ENCODE assay signal across 8 cellular contexts in the genomic region with DNA sequence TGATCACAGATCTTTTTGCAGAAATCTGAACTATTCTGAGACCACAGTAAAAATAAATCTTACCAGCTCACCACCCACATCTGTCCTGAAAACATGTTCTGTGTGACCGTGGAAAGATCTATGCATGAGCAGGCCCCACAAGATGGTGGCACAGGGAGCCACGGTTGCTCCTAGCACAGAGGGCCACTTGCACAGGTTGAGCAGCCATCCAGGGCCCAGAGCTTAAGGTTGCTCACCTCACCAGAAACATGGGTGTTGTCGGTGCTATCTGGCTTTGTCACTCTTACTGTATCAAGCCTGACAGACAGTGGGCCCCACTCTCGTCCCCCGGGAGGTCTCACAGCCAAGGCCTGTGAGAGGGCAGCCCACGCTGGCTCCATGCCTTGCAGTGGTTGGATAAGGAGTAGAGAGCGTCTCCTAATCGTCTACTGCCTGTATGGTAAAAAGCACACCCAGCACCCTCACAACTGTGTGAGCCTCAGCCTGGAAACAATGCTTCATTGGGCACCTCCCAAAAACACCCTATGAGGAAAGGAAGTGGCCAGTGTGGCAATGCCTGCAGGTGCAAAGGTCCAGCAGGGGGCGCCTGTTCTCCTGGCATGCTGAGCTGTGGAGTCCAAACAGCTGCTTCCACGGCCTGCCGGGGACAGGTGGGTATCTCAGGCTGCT. TPM values are rescaled to one million over a fixed set of nuclear protein-coding genes. Genes with fewer than 3 reads are reported as not detected.
DNase-seq lines count a peak whose midpoint lies in the region; ATAC-seq and TF ChIP-seq lines count a peak whose summit lies in the region.

No MANE protein-coding gene starts in this region.

- TF ChIP-seq CTCF in lung (IDR thresholded peaks at IDR 0.05; ENCODE audit: control extremely low read depth, extremely low read depth), result peak; percentile 31

- ATAC-seq in lung (ENCODE audit: insufficient read depth, low FRiP score), result peak; percentile 48

- 64 to 71% methylated on average over 11 of the region's 11 CpGs for WGBS in lung, 2 donors

- DNase-seq in Daoy (ENCODE audit: low read depth) (peak; percentile 72), H4 (ENCODE audit: low spot score) (peak; percentile 70), NCI-H2227 treated with DMSO at 0.1 percent for 48 hours (lab: John Stamatoyannopoulos, UW) (peak; percentile 38), dermis blood vessel endothelial cell (peak; percentile 92), lung (ENCODE audit: low spot score) (peak; percentile 74), OCI-M2 (lab: John Stamatoyannopoulos, UW; ENCODE audit: unreplicated experiment) (no peak)
- DNase-seq in activated CD4-positive, alpha-beta T cell treated with anti-CD3 and anti-CD28 coated beads for 24 hours (ENCODE audit: low read depth in 2 of 2), result peak; percentile 55 to 68
- peak; percentile 61 to 70 for DNase-seq in stimulated activated CD8-positive, alpha-beta memory T cell treated with anti-CD3 and anti-CD28 coated beads, Interleukin-15, amount 100 ng/mL, for 48 hours (ENCODE audit: low read depth in 2 of 2)

- H3K9me3 ChIP-seq in lung (ENCODE audit: control insufficient read depth in 2 of 2, insufficient read depth in 1 of 2, low read length in 1 of 2), result peaks cover 0 to 5% of the 10 kb centered on the region in 2 donors

- peaks cover 3 to 4% of the 10 kb centered on the region in 2 donors for H3K4me1 ChIP-seq in lung (ENCODE audit: control insufficient read depth in 2 of 2, insufficient read depth in 2 of 2, low read length in 2 of 2)

- no peaks in the 10 kb centered on the region for H3K27me3 ChIP-seq in lung (ENCODE audit: control insufficient read depth, insufficient read depth)

- no peak overlapping the region for H3K4me3 ChIP-seq in lung

- peaks cover 18 to 28% of the 10 kb centered on the region in 2 donors for H3K36me3 ChIP-seq in lung (ENCODE audit: control insufficient read depth in 2 of 2, insufficient read depth in 2 of 2, low read length in 2 of 2)

- H3K27ac ChIP-seq in lung (ENCODE audit: low read depth in 1 of 2, low read length in 1 of 2), result peak overlapping the region in 1 of 2 donors; percentile 5

RNA-seq across cellular contexts. Expression of a gene that starts 19.6 kb away (rescaled TPM):
- total RNA-seq in Daoy (2014; rRNA removed; shearing (Covaris generic)), result 231 and 254 TPM in 2 replicates
- 126 TPM in 2 replicates for total RNA-seq in H4 (2014; rRNA removed; shearing (Covaris generic))
- total RNA-seq in dermis blood vessel endothelial cell (877 and 1,390 TPM in 2 replicates), lung (100 to 1,000 TPM in 1 of 2 donors, 10 to 100 TPM in 1; 57.8 to 157 TPM)
- polyA plus RNA-seq in lung, result 100 to 1,000 TPM in 1 of 2 donors, 10 to 100 TPM in 1; 77.2 to 142 TPM

RNA-seq across cellular contexts. Expression of a gene that starts 49.4 kb away (rescaled TPM):
- 54.3 and 64.2 TPM in 2 replicates for total RNA-seq in Daoy (2014; rRNA removed; shearing (Covaris generic))
- total RNA-seq in H4 (2014; rRNA removed; shearing (Covaris generic)), result 52.6 and 54.5 TPM in 2 replicates
- total RNA-seq in dermis blood vessel endothelial cell (49.4 and 54.7 TPM in 2 replicates), lung (10 to 100 TPM; 39.5 to 41.3 TPM)
- polyA plus RNA-seq in lung, result 10 to 100 TPM; 16.4 to 28.1 TPM
